25 cellular contexts compared by ENCODE assay signal in the genomic region with DNA sequence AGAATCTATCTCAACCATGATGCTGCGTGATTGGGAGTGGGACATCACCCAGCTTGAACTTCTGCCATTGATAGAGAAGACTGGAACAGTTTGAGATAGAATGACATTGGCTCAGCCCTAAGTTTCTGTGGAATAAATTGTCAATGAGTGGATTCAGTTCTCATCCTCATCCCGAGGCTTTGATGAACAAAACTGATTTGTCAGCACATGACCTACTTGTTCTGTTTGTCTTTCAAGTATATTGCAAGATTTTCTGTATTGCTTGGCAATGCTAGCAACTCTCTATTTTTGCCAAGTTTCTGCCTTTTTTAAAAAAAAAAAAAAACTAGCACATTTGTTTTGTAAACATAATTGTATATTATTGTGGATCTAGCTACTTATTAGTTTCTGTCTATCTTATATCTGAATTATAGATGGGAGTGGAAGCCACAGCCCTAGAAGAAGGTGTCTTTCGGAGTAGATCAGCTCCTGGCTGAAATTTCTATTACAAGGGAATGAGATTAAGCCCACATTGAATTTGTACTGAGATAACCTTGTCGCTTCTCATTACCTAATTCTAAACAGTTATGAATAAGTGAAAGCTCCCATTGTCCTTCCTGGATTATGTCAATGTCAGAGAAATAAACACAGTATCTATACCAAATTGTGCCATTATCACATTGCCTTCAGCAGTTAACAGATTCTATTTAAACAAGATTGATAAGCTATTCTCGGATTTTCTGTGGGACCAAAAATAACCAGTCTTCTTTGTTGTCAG.
DNase-seq lines count a peak whose midpoint lies in the region; ATAC-seq, FAIRE-seq and TF ChIP-seq lines count a peak whose summit lies in the region.
"Had no signal": no experiment of that assay in that cellular context is flagged by ENCODE, and none has a peak within 500 bp of the region (broad histone marks: within the 10 kb centered on the region; RNA-seq: fewer than 3 reads in every experiment).

No MANE protein-coding gene starts in this region.

- H3K4me1 ChIP-seq in right lobe of liver (peaks cover 0 to 6% (median 0%) of the 10 kb centered on the region in 4 donors), HepG2 (ENCODE audit: insufficient read depth, low read length) (no peaks in the 10 kb centered on the region)
- H3K4me1 ChIP-seq: BE2C, BLaER1, Caco-2 had no signal

- H4K20me1 ChIP-seq in HepG2 (ENCODE audit: insufficient read depth, low read length), result no peaks in the 10 kb centered on the region
- H4K20me1 ChIP-seq: BLaER1 had no signal

- peak in 3 of 4 donors; percentile 50 to 71 (median 59) for ATAC-seq in right lobe of liver
- no peak for ATAC-seq in HepG2
- ATAC-seq in left lobe of liver, result peak; percentile 78
- ATAC-seq in GM18867 (IDR thresholded peaks at IDR 0.05; ENCODE audit: unreplicated experiment), result no peak
- no peak for ATAC-seq in activated naive CD8-positive, alpha-beta T cell treated with anti-CD3 and anti-CD28 coated beads, Interleukin-2, amount 50 U/mL, for 24 hours

- H3K36me3 ChIP-seq in right lobe of liver (no peaks in the 10 kb centered on the region), HepG2 (replicated peaks in 1 of 2; ENCODE audit: control insufficient read depth in 1 of 2, insufficient read depth in 2 of 2, low read length in 2 of 2) (no peaks in the 10 kb centered on the region)
- H3K36me3 ChIP-seq: BE2C, BLaER1 had no signal

- POLR2A ChIA-PET in HepG2 (lab: Yijun Ruan, JAX), result no interaction called here

- H3K4me1 Mint-ChIP-seq in activated naive CD8-positive, alpha-beta T cell treated with anti-CD3 and anti-CD28 coated beads, Interleukin-2, amount 50 U/mL, for 24 hours, result no peaks in the 10 kb centered on the region
- H3K4me1 Mint-ChIP-seq: CD14-positive monocyte; CD4-positive, alpha-beta memory T cell; CD4-positive, CD25-positive, alpha-beta regulatory T cell; CD8-positive, alpha-beta memory T cell had no signal

- H3K4me2 ChIP-seq in HepG2 (ENCODE audit: low read depth, low read length), result no peak overlapping the region
- H3K4me2 ChIP-seq: BLaER1 had no signal

- peaks cover 9% of the 10 kb centered on the region for H3K9me3 Mint-ChIP-seq in activated naive CD8-positive, alpha-beta T cell treated with anti-CD3 and anti-CD28 coated beads, Interleukin-2, amount 50 U/mL, for 24 hours

- DNase-seq in right lobe of liver (no peak), HepG2 (ENCODE audit: low spot score) (no peak), SK-N-DZ (ENCODE audit: low spot score) (peak; percentile 97), left lobe of liver (ENCODE audit: low spot score) (no peak), pons (ENCODE audit: low spot score) (peak; percentile 9), NCI-H1048 (lab: John Stamatoyannopoulos, UW) (no peak)
- no peak for DNase-seq in activated naive CD8-positive, alpha-beta T cell treated with anti-CD3 and anti-CD28 coated beads, Interleukin-2, amount 50 U/mL, for 24 hours
- DNase-seq: 8988T; ACHN; BE2C; C1 segment of cervical spinal cord; Caco-2; Calu3; CD4-positive, alpha-beta memory T cell; CD4-positive, CD25-positive, alpha-beta regulatory T cell; CD8-positive, alpha-beta memory T cell; DMS79 treated with DMSO at 0.1 percent for 48 hours; GF-D8 had no signal

- TF ChIP-seq RAD21 in HepG2 (CRISPR knock-in tag; IDR thresholded peaks at IDR 0.05), result no peak

- in situ Hi-C loops in HepG2 (cut with HindIII; ENCODE audit: extremely low pct_ligation_motif_present, low pct_unique_long_range_greater_than_20kb), result no loop called here

- no peak overlapping the region for H3K4me3 ChIP-seq in right lobe of liver
- no peak overlapping the region for H3K4me3 ChIP-seq in HepG2 (replicated peaks in 1 of 3; ENCODE audit: insufficient read depth in 1 of 3, low read depth in 2 of 3, low read length in 3 of 3)
- H3K4me3 ChIP-seq: BLaER1 had no signal

- CTCF ChIA-PET in HepG2 (lab: Yijun Ruan, JAX; ENCODE audit: low intra/inter-chr PET ratio, low total read pairs), result no interaction called here

- H3K27ac ChIP-seq in right lobe of liver (no peak overlapping the region), HepG2 (ENCODE audit: extremely low read length, insufficient read depth, low read length) (no peak overlapping the region)
- H3K27ac ChIP-seq: BLaER1 had no signal

- H3K27me3 ChIP-seq in right lobe of liver, result no peaks in the 10 kb centered on the region
- H3K27me3 ChIP-seq in HepG2 (ENCODE audit: control insufficient read depth in 1 of 2, insufficient read depth in 2 of 2, low read length in 2 of 2), result no peaks in the 10 kb centered on the region
- H3K27me3 ChIP-seq: BLaER1 had no signal

- no peak overlapping the region for H2AFZ ChIP-seq in HepG2 (ENCODE audit: low read length)

- H3K27me3 Mint-ChIP-seq in activated naive CD8-positive, alpha-beta T cell treated with anti-CD3 and anti-CD28 coated beads, Interleukin-2, amount 50 U/mL, for 24 hours, result no peaks in the 10 kb centered on the region

- H3K4me3 Mint-ChIP-seq in activated naive CD8-positive, alpha-beta T cell treated with anti-CD3 and anti-CD28 coated beads, Interleukin-2, amount 50 U/mL, for 24 hours, result no peak overlapping the region
- H3K4me3 Mint-ChIP-seq: CD14-positive monocyte; CD4-positive, alpha-beta memory T cell; CD4-positive, CD25-positive, alpha-beta regulatory T cell; CD8-positive, alpha-beta memory T cell had no signal

- 19% methylated on average over 5 of the region's 5 CpGs for WGBS in right lobe of liver (ENCODE audit: insufficient coverage, low coverage, low lambda C conversion rate, missing lambda C conversion rate)
- 0% methylated on average over 5 of the region's 5 CpGs for WGBS in HepG2 (ENCODE audit: low lambda C conversion rate)

- BruUV-seq in HepG2 (replicated peaks; lab: Mats Ljungman, UMichigan), result no TSS peak

- intact Hi-C loops in right lobe of liver (cut with DNase I) (no loop called here), HepG2 (cut with micrococcal nuclease; ENCODE audit: unreplicated experiment) (no loop called here)

- TF ChIP-seq EP300 in HepG2 (IDR thresholded peaks at IDR 0.05; ENCODE audit: low read depth in 2 of 2, low read length in 2 of 2), result no peak
- no peak for TF ChIP-seq EP300 in HepG2 (CRISPR knock-in tag; IDR thresholded peaks at IDR 0.05; ENCODE audit: borderline replicate concordance)

- no peak overlapping the region for H3K9ac ChIP-seq in HepG2 (ENCODE audit: insufficient read depth, low read depth, low read length)
- H3K9ac ChIP-seq: BLaER1 had no signal

- H3K79me2 ChIP-seq in HepG2 (ENCODE audit: insufficient read depth, low read length), result no peaks in the 10 kb centered on the region

- no peak for FAIRE-seq in HepG2 (lab: Jason Lieb, UNC)
- FAIRE-seq: A204.1, D721Med, G401.6, GM12891 had no signal

- no peak overlapping the region for H3K27ac Mint-ChIP-seq in activated naive CD8-positive, alpha-beta T cell treated with anti-CD3 and anti-CD28 coated beads, Interleukin-2, amount 50 U/mL, for 24 hours
- H3K27ac Mint-ChIP-seq: CD14-positive monocyte; CD4-positive, alpha-beta memory T cell; CD8-positive, alpha-beta memory T cell had no signal

- H3K9me3 ChIP-seq in right lobe of liver, result no peaks in the 10 kb centered on the region
- peaks cover 5% of the 10 kb centered on the region; the same call in 1 of the 2 replicates for H3K9me3 ChIP-seq in HepG2 (ENCODE audit: low read length)
- H3K9me3 ChIP-seq: BE2C, BLaER1, Caco-2 had no signal

- H3K36me3 Mint-ChIP-seq in activated naive CD8-positive, alpha-beta T cell treated with anti-CD3 and anti-CD28 coated beads, Interleukin-2, amount 50 U/mL, for 24 hours (ENCODE audit: low read depth), result no peaks in the 10 kb centered on the region
- H3K36me3 Mint-ChIP-seq: CD14-positive monocyte; CD4-positive, alpha-beta memory T cell; CD4-positive, CD25-positive, alpha-beta regulatory T cell; CD8-positive, alpha-beta memory T cell had no signal

- TF ChIP-seq POLR2A in right lobe of liver (IDR thresholded peaks at IDR 0.05) (no peak), HepG2 (IDR thresholded peaks at IDR 0.05; ENCODE audit: insufficient read depth in 1 of 2, low read depth in 2 of 2, low read length in 2 of 2) (no peak)

- no peak for TF ChIP-seq CTCF in right lobe of liver (IDR thresholded peaks at IDR 0.05)
- TF ChIP-seq CTCF in HepG2 (CRISPR knock-in tag; IDR thresholded peaks at IDR 0.05), result no peak

TF ChIP-seq in HepG2, 621 proteins besides CTCF, POLR2A, EP300 and RAD21:
- TF ChIP-seq MAFK (conservative IDR thresholded peaks at IDR 0.05 in 1 of 2, IDR thresholded peaks at IDR 0.05 in 1 of 2; ENCODE audit: low read length in 2 of 2) (0 out of 4 replicates have a peak, but pooled peaks of 1 of the 2 experiments have one; percentile 23), ZNF552 (CRISPR knock-in tag; IDR thresholded peaks at IDR 0.05; ENCODE audit: borderline replicate concordance) (no peak)

Comparison
In these comparisons a context has a peak if more than half of its experiments do, and no peak if none do; other contexts are left out.
1. ATAC-seq: peak in right lobe of liver (3 of 4) and left lobe of liver (single experiment); none in HepG2 (single experiment), GM18867 (single experiment) and activated naive CD8-positive, alpha-beta T cell treated with anti-CD3 and anti-CD28 coated beads, Interleukin-2, amount 50 U/mL, for 24 hours (single experiment).
2. DNase-seq: peak in SK-N-DZ (single experiment) and pons (single experiment); none in right lobe of liver (0 of 3), HepG2 (single experiment), left lobe of liver (single experiment), activated naive CD8-positive, alpha-beta T cell treated with anti-CD3 and anti-CD28 coated beads, Interleukin-2, amount 50 U/mL, for 24 hours (single experiment) and NCI-H1048 (single experiment).